In the genomic region with DNA sequence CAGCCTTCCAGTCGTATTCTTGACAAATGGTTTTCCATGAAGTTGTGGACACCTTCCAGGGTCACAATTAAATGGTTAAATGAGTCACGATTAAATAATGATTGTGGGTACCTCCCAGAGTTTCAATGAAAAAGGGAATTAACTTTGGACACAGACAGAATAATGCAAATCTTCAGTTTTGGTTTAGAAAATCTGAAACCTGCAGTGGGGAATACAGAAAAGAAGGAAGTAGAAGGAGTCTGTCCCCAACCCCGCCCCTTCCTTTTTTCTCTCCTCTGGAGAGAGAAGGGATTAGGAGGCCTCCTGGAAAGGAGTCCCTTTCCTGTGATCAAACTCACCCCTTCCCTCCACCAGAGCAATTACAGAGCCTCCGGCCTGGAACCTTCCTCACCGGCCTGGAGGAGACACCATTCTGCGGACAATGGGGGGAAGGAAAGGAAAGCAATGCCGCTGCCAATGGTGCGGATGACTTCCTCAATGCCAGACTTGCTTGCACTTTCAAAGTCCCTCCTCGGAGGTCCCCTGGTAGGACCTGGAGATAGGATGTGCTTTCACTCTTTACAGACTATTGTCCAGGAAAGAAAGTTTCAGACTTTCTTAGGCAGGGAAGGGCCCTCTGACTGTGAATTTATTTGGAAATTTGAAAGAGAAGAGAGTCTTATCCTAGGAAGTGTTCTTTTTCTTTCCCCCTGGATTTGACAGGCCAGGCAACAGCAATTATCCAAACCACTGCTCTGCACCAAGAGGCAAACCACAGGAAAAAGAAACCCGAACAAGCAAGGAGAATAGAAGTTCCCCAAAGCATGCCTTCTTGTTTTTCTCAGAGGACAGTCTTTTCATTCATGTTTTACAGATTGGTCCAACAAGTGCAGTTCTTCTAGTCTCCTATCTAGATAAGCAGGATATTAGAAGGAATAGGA, we compare ENCODE assay signal across 12 cellular contexts.
DNase-seq lines count a peak whose midpoint lies in the region; ATAC-seq, FAIRE-seq and TF ChIP-seq lines count a peak whose summit lies in the region.
"Had no signal": no experiment of that assay in that cellular context is flagged by ENCODE, and none has a peak within 500 bp of the region (broad histone marks: within the 10 kb centered on the region; RNA-seq: fewer than 3 reads in every experiment).

No MANE protein-coding gene starts in this region.

- no peaks in the 10 kb centered on the region for H3K9me3 Mint-ChIP-seq in GM23338

- H3K4me1 ChIP-seq in GM23338 (ENCODE audit: insufficient read depth): no peaks in the 10 kb centered on the region

- no peak overlapping the region for H2AFZ ChIP-seq in GM23338

- no peak for DNase-seq in GM23338 (ENCODE audit: low spot score)
- peak; percentile 57 for DNase-seq in RPMI7951 (ENCODE audit: low read depth)
- DNase-seq in Right ventricle myocardium superior: no peak
- peak; percentile 78 for DNase-seq in renal cortical epithelial cell (ENCODE audit: low read depth)
- no peak for DNase-seq in COLO668 (lab: John Stamatoyannopoulos, UW; ENCODE audit: unreplicated experiment)
- DNase-seq in AG08396 (ENCODE audit: low spot score): no peak
- DNase-seq in GM19239 (ENCODE audit: insufficient read length, low spot score): no peak
- DNase-seq: activated T-cell treated with anti-CD3 and anti-CD28 coated beads, Interleukin-2, amount 50 U/mL, for 48 hours; DMS79; effector CD8-positive, alpha-beta T cell; stimulated activated CD8-positive, alpha-beta memory T cell treated with anti-CD3 and anti-CD28 coated beads, Interleukin-4, amount 100 ng/mL, for 48 hours had no signal

- no peaks in the 10 kb centered on the region for H3K36me3 ChIP-seq in GM23338 (ENCODE audit: insufficient read depth)

- intact Hi-C loops in Right ventricle myocardium superior (cut with DNase I): no loop called here

- H3K79me2 ChIP-seq in GM23338 (replicated peaks; ENCODE audit: insufficient read depth): no peaks in the 10 kb centered on the region

- no peak overlapping the region for H3K4me2 ChIP-seq in GM23338

- no peak overlapping the region for H3K4me3 Mint-ChIP-seq in GM23338

- no peak for TF ChIP-seq CTCF in GM23338 (conservative IDR thresholded peaks at IDR 0.05; ENCODE audit: low read depth in 2 of 2)

- no peaks in the 10 kb centered on the region for H3K27me3 ChIP-seq in GM23338 (ENCODE audit: insufficient read depth)

- ATAC-seq in GM23338: no peak
- ATAC-seq in Right ventricle myocardium superior (ENCODE audit: poor library complexity): peak; percentile 57
- no peak for ATAC-seq in GM19452 (IDR thresholded peaks at IDR 0.05; ENCODE audit: unreplicated experiment)

- H3K4me3 ChIP-seq in GM23338: no peak overlapping the region

- H3K27me3 Mint-ChIP-seq in GM23338 (ENCODE audit: insufficient read depth, low read depth, poor library complexity): peaks cover 6% of the 10 kb centered on the region

- H3F3A ChIP-seq in GM23338 (replicated peaks; ENCODE audit: low read depth): no peaks in the 10 kb centered on the region

- no peaks in the 10 kb centered on the region for H4K20me1 ChIP-seq in GM23338 (replicated peaks; ENCODE audit: insufficient read depth)

- no peak overlapping the region for H3K27ac ChIP-seq in GM23338 (ENCODE audit: low read depth)

- H3K9me2 ChIP-seq in GM23338 (ENCODE audit: insufficient read depth): 0 out of 2 replicates have a peak, but pooled peaks cover 5% of the 10 kb centered on the region

- H3K27ac Mint-ChIP-seq in GM23338: 0 out of 2 replicates have a peak overlapping the region, but pooled peaks have one; percentile 59

- no peaks in the 10 kb centered on the region; the same call in 2 of the 3 replicates for H3K36me3 Mint-ChIP-seq in GM23338 (ENCODE audit: low read depth)

- H3K4me1 Mint-ChIP-seq in GM23338: peaks cover 2% of the 10 kb centered on the region

- FAIRE-seq in GM19239 (lab: Jason Lieb, UNC): no peak

TF ChIP-seq in GM23338, 12 proteins besides CTCF, POLR2A, EP300 and RAD21:
- TF ChIP-seq POLR2AphosphoS5 (IDR thresholded peaks at IDR 0.05; ENCODE audit: low read depth): no peak
TF ChIP-seq in GM23338: peak in this region for 0.

Comparison
In these comparisons a context has a peak if more than half of its experiments do, and no peak if none do; other contexts are left out.
1. DNase-seq: peak in RPMI7951 (single experiment) and renal cortical epithelial cell (single experiment); none in GM23338 (single experiment), Right ventricle myocardium superior (single experiment), COLO668 (single experiment), AG08396 (single experiment) and GM19239 (single experiment).